Comparison of ENCODE assay signal across 20 cellular contexts in genomic region chr10:108615576-108616320, GRCh38.
"Had no signal": no experiment of that assay in that cellular context is flagged by ENCODE, and none has a peak within 500 bp of the region (broad histone marks: within the 10 kb centered on the region; RNA-seq: fewer than 3 reads in every experiment).

No MANE protein-coding gene starts in this region.

- H3K36me3 ChIP-seq: SJSA1 had no signal

- H3K4me1 ChIP-seq: SJSA1 had no signal

- H3K27ac Mint-ChIP-seq: IgD-negative memory B cell had no signal

- H3K4me3 Mint-ChIP-seq: IgD-negative memory B cell had no signal

- H3K4me1 Mint-ChIP-seq: IgD-negative memory B cell had no signal

- H3K27me3 ChIP-seq: SJSA1 had no signal

- H3K9me3 Mint-ChIP-seq: IgD-negative memory B cell had no signal

- DNase-seq: Kasumi-1, MM.1S, NCI-H1092 treated with DMSO at 0.1 percent for 48 hours, NCI-H1436, NCI-H187, NCI-H2029, NCI-H2081 treated with DMSO at 0.1 percent for 48 hours, NCI-H2171, NCI-H345, NCI-H446 treated with DMSO at 0.1 percent for 48 hours, NCI-H510A treated with DMSO at 0.1 percent for 48 hours, NCI-H526, Right ventricle myocardium superior, RPMI8226, SIG-M5 had no signal

- H3K9ac ChIP-seq: KMS-11 had no signal

- H3K36me3 Mint-ChIP-seq: IgD-negative memory B cell had no signal

- H3K27ac ChIP-seq: HL-60, KMS-11, SJSA1 had no signal

- H3K4me3 ChIP-seq: K562, SJSA1 had no signal

- H3K9me3 ChIP-seq: SJSA1 had no signal
